1 cellular context compared by ENCODE assay signal in the genomic region with DNA sequence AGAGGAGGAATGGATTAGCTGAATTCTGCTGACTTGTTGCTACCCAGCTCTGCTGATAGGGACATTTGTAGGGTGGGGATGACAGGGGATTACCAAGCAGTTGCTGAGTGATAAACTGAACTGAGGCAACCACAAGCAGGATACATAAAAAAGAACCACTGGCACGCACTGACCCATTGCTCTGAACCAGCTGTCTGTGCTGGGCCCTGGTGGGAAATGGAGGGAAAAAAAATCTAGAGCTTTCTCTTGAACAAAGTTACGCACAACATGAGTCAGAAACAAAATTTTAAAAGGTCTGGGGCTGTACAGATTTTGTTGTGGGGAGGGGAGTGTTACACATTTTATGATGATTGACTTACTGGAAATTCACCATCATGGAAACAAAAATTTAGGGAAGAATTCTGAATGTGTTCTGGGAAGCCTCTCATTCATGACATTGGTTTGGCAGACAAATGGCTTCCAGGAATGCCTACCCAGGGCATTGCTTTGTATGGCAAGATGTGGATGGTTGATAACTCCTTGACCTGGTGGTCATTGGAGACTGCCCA.
TF ChIP-seq lines count a peak whose summit lies in the region.

No MANE protein-coding gene starts in this region.

TF ChIP-seq in K562, 482 proteins besides CTCF, POLR2A, EP300 and RAD21 (continued from another document and continues in another):
- TF ChIP-seq, protein P1, sequence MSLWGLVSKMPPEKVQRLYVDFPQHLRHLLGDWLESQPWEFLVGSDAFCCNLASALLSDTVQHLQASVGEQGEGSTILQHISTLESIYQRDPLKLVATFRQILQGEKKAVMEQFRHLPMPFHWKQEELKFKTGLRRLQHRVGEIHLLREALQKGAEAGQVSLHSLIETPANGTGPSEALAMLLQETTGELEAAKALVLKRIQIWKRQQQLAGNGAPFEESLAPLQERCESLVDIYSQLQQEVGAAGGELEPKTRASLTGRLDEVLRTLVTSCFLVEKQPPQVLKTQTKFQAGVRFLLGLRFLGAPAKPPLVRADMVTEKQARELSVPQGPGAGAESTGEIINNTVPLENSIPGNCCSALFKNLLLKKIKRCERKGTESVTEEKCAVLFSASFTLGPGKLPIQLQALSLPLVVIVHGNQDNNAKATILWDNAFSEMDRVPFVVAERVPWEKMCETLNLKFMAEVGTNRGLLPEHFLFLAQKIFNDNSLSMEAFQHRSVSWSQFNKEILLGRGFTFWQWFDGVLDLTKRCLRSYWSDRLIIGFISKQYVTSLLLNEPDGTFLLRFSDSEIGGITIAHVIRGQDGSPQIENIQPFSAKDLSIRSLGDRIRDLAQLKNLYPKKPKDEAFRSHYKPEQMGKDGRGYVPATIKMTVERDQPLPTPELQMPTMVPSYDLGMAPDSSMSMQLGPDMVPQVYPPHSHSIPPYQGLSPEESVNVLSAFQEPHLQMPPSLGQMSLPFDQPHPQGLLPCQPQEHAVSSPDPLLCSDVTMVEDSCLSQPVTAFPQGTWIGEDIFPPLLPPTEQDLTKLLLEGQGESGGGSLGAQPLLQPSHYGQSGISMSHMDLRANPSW (CRISPR knock-in tag; IDR thresholded peaks at IDR 0.05) = no peak
- TF ChIP-seq, protein P2, sequence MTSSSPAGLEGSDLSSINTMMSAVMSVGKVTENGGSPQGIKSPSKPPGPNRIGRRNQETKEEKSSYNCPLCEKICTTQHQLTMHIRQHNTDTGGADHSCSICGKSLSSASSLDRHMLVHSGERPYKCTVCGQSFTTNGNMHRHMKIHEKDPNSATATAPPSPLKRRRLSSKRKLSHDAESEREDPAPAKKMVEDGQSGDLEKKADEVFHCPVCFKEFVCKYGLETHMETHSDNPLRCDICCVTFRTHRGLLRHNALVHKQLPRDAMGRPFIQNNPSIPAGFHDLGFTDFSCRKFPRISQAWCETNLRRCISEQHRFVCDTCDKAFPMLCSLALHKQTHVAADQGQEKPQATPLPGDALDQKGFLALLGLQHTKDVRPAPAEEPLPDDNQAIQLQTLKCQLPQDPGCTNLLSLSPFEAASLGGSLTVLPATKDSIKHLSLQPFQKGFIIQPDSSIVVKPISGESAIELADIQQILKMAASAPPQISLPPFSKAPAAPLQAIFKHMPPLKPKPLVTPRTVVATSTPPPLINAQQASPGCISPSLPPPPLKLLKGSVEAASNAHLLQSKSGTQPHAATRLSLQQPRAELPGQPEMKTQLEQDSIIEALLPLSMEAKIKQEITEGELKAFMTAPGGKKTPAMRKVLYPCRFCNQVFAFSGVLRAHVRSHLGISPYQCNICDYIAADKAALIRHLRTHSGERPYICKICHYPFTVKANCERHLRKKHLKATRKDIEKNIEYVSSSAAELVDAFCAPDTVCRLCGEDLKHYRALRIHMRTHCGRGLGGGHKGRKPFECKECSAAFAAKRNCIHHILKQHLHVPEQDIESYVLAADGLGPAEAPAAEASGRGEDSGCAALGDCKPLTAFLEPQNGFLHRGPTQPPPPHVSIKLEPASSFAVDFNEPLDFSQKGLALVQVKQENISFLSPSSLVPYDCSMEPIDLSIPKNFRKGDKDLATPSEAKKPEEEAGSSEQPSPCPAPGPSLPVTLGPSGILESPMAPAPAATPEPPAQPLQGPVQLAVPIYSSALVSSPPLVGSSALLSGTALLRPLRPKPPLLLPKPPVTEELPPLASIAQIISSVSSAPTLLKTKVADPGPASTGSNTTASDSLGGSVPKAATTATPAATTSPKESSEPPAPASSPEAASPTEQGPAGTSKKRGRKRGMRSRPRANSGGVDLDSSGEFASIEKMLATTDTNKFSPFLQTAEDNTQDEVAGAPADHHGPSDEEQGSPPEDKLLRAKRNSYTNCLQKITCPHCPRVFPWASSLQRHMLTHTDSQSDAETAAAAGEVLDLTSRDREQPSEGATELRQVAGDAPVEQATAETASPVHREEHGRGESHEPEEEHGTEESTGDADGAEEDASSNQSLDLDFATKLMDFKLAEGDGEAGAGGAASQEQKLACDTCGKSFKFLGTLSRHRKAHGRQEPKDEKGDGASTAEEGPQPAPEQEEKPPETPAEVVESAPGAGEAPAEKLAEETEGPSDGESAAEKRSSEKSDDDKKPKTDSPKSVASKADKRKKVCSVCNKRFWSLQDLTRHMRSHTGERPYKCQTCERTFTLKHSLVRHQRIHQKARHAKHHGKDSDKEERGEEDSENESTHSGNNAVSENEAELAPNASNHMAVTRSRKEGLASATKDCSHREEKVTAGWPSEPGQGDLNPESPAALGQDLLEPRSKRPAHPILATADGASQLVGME (CRISPR knock-in tag; IDR thresholded peaks at IDR 0.05) = no peak
- TF ChIP-seq SMARCB1 (IDR thresholded peaks at IDR 0.05; ENCODE audit: insufficient read length, low read depth) (no peak), ARNT (IDR thresholded peaks at IDR 0.05) (0 out of 4 replicates have a peak, but pooled peaks have one; percentile 37 to 42), CREM (IDR thresholded peaks at IDR 0.05; ENCODE audit: low read depth) (peak; percentile 10; the same call in 1 of the 2 replicates), DACH1 (IDR thresholded peaks at IDR 0.05; ENCODE audit: partially characterized antibody) (peak; percentile 21), BCOR (IDR thresholded peaks at IDR 0.05) (peak; percentile 14; the same call in 1 of the 2 replicates), GTF2A2 (tag; IDR thresholded peaks at IDR 0.05) (no peak), MTA3 (IDR thresholded peaks at IDR 0.05; ENCODE audit: borderline replicate concordance) (peak; percentile 40; the same call in 1 of the 2 replicates), CBFA2T3 (IDR thresholded peaks at IDR 0.05) (peak; percentile 90), TCF3 (CRISPR knock-in tag; IDR thresholded peaks at IDR 0.05) (peak; percentile 83), FIP1L1 (IDR thresholded peaks at IDR 0.05; ENCODE audit: low read depth, low read length, poor library complexity, severe bottlenecking) (no peak), ZNF175 (CRISPR knock-in tag; IDR thresholded peaks at IDR 0.05; ENCODE audit: low read depth) (no peak), SIN3A (IDR thresholded peaks at IDR 0.05; ENCODE audit: borderline replicate concordance in 2 of 2, control insufficient read depth in 1 of 2, low read depth in 2 of 2, low read length in 2 of 2) (no peak), ARID1B (IDR thresholded peaks at IDR 0.05) (peak; percentile 88), NFE2 (IDR thresholded peaks at IDR 0.05; ENCODE audit: low read depth) (peak; percentile 77), CBX3 (IDR thresholded peaks at IDR 0.05; ENCODE audit: borderline replicate concordance in 1 of 2, low read length in 2 of 2) (peak in 1 of 2 experiments; percentile 35; a peak in 1 of 3 replicates), ZC3H11A (IDR thresholded peaks at IDR 0.05; ENCODE audit: low read depth, low read length) (no peak), SRF (CRISPR knock-in tag; IDR thresholded peaks at IDR 0.05) (no peak), FOXM1 (IDR thresholded peaks at IDR 0.05; ENCODE audit: low read depth) (0 out of 2 replicates have a peak, but pooled peaks have one; percentile 34), FOXM1 (CRISPR knock-in tag; IDR thresholded peaks at IDR 0.05; ENCODE audit: low read depth) (no peak), MBD2 (IDR thresholded peaks at IDR 0.05; ENCODE audit: borderline replicate concordance, low read depth) (peak; percentile 51; the same call in 1 of the 2 replicates), MTA2 (IDR thresholded peaks at IDR 0.05; ENCODE audit: low read depth) (peak; percentile 23; the same call in 1 of the 2 replicates), BDP1 (IDR thresholded peaks at IDR 0.05; ENCODE audit: insufficient read depth, insufficient read length) (no peak), SREBF2 (CRISPR knock-in tag; IDR thresholded peaks at IDR 0.05) (no peak), ZNF408 (CRISPR knock-in tag; IDR thresholded peaks at IDR 0.05; ENCODE audit: low read depth) (no peak), CTBP1 (IDR thresholded peaks at IDR 0.05; ENCODE audit: borderline replicate concordance) (peak; percentile 68), ESRRA (IDR thresholded peaks at IDR 0.05; ENCODE audit: borderline replicate concordance, low read depth) (peak; percentile 36; the same call in 1 of the 2 replicates), ZNF282 (CRISPR knock-in tag; IDR thresholded peaks at IDR 0.05) (no peak), FOXK2 (conservative IDR thresholded peaks at IDR 0.05 in 1 of 2, IDR thresholded peaks at IDR 0.05 in 1 of 2; ENCODE audit: low read depth in 2 of 2) (peak in 1 of 2 experiments; percentile 43; a peak in 1 of 4 replicates), TOE1 (IDR thresholded peaks at IDR 0.05; ENCODE audit: borderline replicate concordance) (no peak), TOE1 (CRISPR knock-in tag; IDR thresholded peaks at IDR 0.05; ENCODE audit: borderline replicate concordance, low read depth) (no peak), ZBTB8A (IDR thresholded peaks at IDR 0.05; ENCODE audit: partially characterized antibody) (no peak), CBX8 (IDR thresholded peaks at IDR 0.05; ENCODE audit: borderline replicate concordance, extremely low read depth, low read depth, low read length, poor library complexity, severe bottlenecking) (no peak), ZFPM2 (CRISPR knock-in tag; IDR thresholded peaks at IDR 0.05) (no peak), ZBTB17 (CRISPR knock-in tag; IDR thresholded peaks at IDR 0.05) (no peak), RNF2 (IDR thresholded peaks at IDR 0.05) (peak; percentile 16; the same call in 1 of the 2 replicates), PML (IDR thresholded peaks at IDR 0.05; ENCODE audit: low read length) (peak; percentile 46; the same call in 1 of the 2 replicates), MAFF (IDR thresholded peaks at IDR 0.05; ENCODE audit: low read length) (peak; percentile 77)
- TF ChIP-seq, protein P3, sequence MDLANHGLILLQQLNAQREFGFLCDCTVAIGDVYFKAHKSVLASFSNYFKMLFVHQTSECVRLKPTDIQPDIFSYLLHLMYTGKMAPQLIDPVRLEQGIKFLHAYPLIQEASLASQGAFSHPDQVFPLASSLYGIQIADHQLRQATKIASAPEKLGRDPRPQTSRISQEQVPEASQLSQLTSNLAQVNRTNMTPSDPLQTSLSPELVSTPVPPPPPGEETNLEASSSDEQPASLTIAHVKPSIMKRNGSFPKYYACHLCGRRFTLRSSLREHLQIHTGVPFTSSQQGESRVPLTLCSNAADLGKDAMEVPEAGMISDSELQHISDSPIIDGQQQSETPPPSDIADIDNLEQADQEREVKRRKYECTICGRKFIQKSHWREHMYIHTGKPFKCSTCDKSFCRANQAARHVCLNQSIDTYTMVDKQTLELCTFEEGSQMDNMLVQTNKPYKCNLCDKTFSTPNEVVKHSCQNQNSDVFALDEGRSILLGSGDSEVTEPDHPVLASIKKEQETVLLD (IDR thresholded peaks at IDR 0.05) = peak; percentile 44; the same call in 1 of the 2 replicates
- TF ChIP-seq, protein P4, sequence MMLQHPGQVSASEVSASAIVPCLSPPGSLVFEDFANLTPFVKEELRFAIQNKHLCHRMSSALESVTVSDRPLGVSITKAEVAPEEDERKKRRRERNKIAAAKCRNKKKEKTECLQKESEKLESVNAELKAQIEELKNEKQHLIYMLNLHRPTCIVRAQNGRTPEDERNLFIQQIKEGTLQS (IDR thresholded peaks at IDR 0.05) = peak; percentile 55; the same call in 1 of the 2 replicates
- TF ChIP-seq, protein P4 (CRISPR knock-in tag; conservative IDR thresholded peaks at IDR 0.05) = no peak
- TF ChIP-seq, protein P5, sequence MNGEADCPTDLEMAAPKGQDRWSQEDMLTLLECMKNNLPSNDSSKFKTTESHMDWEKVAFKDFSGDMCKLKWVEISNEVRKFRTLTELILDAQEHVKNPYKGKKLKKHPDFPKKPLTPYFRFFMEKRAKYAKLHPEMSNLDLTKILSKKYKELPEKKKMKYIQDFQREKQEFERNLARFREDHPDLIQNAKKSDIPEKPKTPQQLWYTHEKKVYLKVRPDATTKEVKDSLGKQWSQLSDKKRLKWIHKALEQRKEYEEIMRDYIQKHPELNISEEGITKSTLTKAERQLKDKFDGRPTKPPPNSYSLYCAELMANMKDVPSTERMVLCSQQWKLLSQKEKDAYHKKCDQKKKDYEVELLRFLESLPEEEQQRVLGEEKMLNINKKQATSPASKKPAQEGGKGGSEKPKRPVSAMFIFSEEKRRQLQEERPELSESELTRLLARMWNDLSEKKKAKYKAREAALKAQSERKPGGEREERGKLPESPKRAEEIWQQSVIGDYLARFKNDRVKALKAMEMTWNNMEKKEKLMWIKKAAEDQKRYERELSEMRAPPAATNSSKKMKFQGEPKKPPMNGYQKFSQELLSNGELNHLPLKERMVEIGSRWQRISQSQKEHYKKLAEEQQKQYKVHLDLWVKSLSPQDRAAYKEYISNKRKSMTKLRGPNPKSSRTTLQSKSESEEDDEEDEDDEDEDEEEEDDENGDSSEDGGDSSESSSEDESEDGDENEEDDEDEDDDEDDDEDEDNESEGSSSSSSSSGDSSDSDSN (IDR thresholded peaks at IDR 0.05; ENCODE audit: borderline replicate concordance in 1 of 2, low read depth in 2 of 2, low read length in 2 of 2) = 0 out of 4 replicates have a peak, but pooled peaks of 1 of the 2 experiments have one; percentile 25
- TF ChIP-seq, protein P6, sequence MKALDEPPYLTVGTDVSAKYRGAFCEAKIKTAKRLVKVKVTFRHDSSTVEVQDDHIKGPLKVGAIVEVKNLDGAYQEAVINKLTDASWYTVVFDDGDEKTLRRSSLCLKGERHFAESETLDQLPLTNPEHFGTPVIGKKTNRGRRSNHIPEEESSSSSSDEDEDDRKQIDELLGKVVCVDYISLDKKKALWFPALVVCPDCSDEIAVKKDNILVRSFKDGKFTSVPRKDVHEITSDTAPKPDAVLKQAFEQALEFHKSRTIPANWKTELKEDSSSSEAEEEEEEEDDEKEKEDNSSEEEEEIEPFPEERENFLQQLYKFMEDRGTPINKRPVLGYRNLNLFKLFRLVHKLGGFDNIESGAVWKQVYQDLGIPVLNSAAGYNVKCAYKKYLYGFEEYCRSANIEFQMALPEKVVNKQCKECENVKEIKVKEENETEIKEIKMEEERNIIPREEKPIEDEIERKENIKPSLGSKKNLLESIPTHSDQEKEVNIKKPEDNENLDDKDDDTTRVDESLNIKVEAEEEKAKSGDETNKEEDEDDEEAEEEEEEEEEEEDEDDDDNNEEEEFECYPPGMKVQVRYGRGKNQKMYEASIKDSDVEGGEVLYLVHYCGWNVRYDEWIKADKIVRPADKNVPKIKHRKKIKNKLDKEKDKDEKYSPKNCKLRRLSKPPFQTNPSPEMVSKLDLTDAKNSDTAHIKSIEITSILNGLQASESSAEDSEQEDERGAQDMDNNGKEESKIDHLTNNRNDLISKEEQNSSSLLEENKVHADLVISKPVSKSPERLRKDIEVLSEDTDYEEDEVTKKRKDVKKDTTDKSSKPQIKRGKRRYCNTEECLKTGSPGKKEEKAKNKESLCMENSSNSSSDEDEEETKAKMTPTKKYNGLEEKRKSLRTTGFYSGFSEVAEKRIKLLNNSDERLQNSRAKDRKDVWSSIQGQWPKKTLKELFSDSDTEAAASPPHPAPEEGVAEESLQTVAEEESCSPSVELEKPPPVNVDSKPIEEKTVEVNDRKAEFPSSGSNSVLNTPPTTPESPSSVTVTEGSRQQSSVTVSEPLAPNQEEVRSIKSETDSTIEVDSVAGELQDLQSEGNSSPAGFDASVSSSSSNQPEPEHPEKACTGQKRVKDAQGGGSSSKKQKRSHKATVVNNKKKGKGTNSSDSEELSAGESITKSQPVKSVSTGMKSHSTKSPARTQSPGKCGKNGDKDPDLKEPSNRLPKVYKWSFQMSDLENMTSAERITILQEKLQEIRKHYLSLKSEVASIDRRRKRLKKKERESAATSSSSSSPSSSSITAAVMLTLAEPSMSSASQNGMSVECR (CRISPR knock-in tag; IDR thresholded peaks at IDR 0.05) = no peak
